15 cellular contexts compared by ENCODE assay signal in the genomic region with DNA sequence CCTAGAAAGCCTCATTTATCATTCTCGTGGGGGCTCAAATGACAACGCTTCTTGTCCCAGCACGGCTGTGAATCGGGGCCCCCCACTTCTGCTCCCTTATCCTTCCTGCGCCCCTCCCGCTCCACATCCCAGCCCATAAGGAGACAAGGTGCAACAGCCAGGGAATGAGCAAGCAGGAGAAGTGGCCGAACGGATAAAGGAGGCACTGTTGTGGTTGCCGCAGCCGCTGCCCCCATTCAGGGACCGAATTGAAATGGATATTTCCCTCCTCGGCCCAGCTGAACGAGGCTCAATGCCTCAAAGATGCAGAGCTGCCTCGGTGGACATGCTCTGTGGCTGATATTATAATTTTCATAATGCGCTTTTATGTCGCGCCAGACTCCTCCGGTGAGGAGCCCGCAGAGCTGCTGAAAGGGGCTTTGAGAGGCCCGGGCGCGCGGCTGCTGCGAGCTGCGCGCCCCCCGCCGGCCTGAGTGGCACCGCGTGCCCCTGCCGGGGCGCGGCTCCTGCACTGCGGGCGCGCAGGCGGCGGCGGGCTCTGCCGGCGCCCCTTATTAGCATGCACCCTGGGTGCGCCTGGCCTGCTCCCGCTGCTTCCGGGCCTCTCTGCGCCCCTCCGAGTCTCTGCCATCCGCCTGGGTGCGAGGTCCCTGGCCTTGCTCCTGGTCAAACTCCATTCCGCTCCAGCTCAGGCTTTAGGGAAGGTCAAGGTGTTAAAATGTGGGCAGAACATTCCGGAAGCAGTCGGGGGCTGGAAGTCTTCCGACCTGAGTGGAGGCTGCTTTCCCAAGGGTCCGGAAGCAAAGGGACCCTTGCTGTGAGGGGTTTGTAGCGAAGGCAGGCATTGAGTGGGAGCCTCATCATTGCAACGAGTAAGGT.
A peak's percentile ranks its signal among the peaks of the same experiment; 100 is the strongest.
DNase-seq lines count a peak whose midpoint lies in the region; ATAC-seq, FAIRE-seq and TF ChIP-seq lines count a peak whose summit lies in the region.
"Had no signal": no experiment of that assay in that cellular context is flagged by ENCODE, and none has a peak within 500 bp of the region (broad histone marks: within the 10 kb centered on the region; RNA-seq: fewer than 3 reads in every experiment).

No MANE protein-coding gene starts in this region.

- WGBS in right cardiac atrium = 7% methylated on average over 55 of the region's 55 CpGs

- TF ChIP-seq CTCF in astrocyte (IDR thresholded peaks at IDR 0.05; ENCODE audit: insufficient read depth, low read depth, low read length) = no peak

- no peaks in the 10 kb centered on the region for H4K20me1 ChIP-seq in astrocyte (ENCODE audit: insufficient read depth, low read length)
- H4K20me1 ChIP-seq: BLaER1 treated with 17β-estradiol and CSF1 and Interleukin-3, amounts not matched to agents 10 nM and 100 nM had no signal

- no peak for FAIRE-seq in astrocyte (lab: Jason Lieb, UNC)

- H3K36me3 ChIP-seq in astrocyte (ENCODE audit: insufficient read depth, low read length) = no peaks in the 10 kb centered on the region
- H3K36me3 ChIP-seq: BLaER1 treated with 17β-estradiol and CSF1 and Interleukin-3, amounts not matched to agents 10 nM and 100 nM had no signal

- H3K27me3 ChIP-seq in right cardiac atrium (ENCODE audit: control insufficient read depth, insufficient read depth) = peaks cover 5% of the 10 kb centered on the region
- H3K27me3 ChIP-seq in astrocyte (ENCODE audit: insufficient read depth, low read length) = peaks cover 76% of the 10 kb centered on the region

- intact Hi-C loops in right cardiac atrium (cut with DNase I) = no loop called here
- intact Hi-C loops in left ventricle myocardium superior (cut with micrococcal nuclease) = no loop called here

- H2AFZ ChIP-seq in astrocyte (ENCODE audit: low read depth, low read length) = peak overlapping the region; percentile 10

- DNase-seq in right cardiac atrium (no peak), left ventricle myocardium superior (no peak), astrocyte (ENCODE audit: low read depth) (no peak), islet precursor cell (peak; percentile 54), NCI-H510A treated with DMSO at 0.1 percent for 48 hours (lab: John Stamatoyannopoulos, UW) (no peak), NCI-H345 treated with DMSO at 0.1 percent for 48 hours (lab: John Stamatoyannopoulos, UW; ENCODE audit: unreplicated experiment) (no peak), SW480 (ENCODE audit: low spot score) (no peak)
- DNase-seq in stimulated activated naive B cell treated with anti-CD40 and anti-IgM and Interleukin-4, amounts not matched to agents 10 μg/mL and 1 μg/mL and 100 μg/mL, for 72 hours = no peak
- DNase-seq: activated CD4-positive, alpha-beta T cell treated with anti-CD3 and anti-CD28 coated beads for 36 hours; GDM1; HFFc6; hippocampal formation had no signal

- no peak overlapping the region for H3K9ac ChIP-seq in astrocyte (ENCODE audit: low read length)
- H3K9ac ChIP-seq: BLaER1 treated with 17β-estradiol and CSF1 and Interleukin-3, amounts not matched to agents 10 nM and 100 nM had no signal

- H3K4me1 ChIP-seq in right cardiac atrium (ENCODE audit: control insufficient read depth, insufficient read depth, low read length) = no peaks in the 10 kb centered on the region
- peaks cover 2% of the 10 kb centered on the region for H3K4me1 ChIP-seq in astrocyte (ENCODE audit: insufficient read depth, low read length)

- H3K4me3 ChIP-seq in right cardiac atrium (ENCODE audit: low read length) = peak overlapping the region; percentile 2
- no peak overlapping the region for H3K4me3 ChIP-seq in astrocyte (ENCODE audit: insufficient read depth, low read depth, low read length)
- H3K4me3 ChIP-seq: BLaER1 treated with 17β-estradiol and CSF1 and Interleukin-3, amounts not matched to agents 10 nM and 100 nM had no signal

- H3K27ac ChIP-seq in right cardiac atrium (ENCODE audit: low read length) (no peak overlapping the region), astrocyte (ENCODE audit: low read depth, low read length) (no peak overlapping the region)
- H3K27ac ChIP-seq: BLaER1 treated with 17β-estradiol and CSF1 and Interleukin-3, amounts not matched to agents 10 nM and 100 nM; epithelial cell of prostate had no signal

- peaks cover 2% of the 10 kb centered on the region for H3K9me3 Mint-ChIP-seq in astrocyte (ENCODE audit: unreplicated experiment)
- H3K9me3 Mint-ChIP-seq in stimulated activated naive B cell treated with anti-CD40 and anti-IgM and Interleukin-4, amounts not matched to agents 10 μg/mL and 1 μg/mL and 100 μg/mL, for 72 hours = peaks cover 0 to 5% of the 10 kb centered on the region in 2 donors
- H3K9me3 Mint-ChIP-seq: HFFc6 had no signal

- ATAC-seq in right cardiac atrium (peak in 1 of 2 donors; percentile 19), left ventricle myocardium superior (no peak)
- no peak for ATAC-seq in stimulated activated naive B cell treated with anti-CD40 and anti-IgM and Interleukin-4, amounts not matched to agents 10 μg/mL and 1 μg/mL and 100 μg/mL, for 72 hours (replicated peaks)
- ATAC-seq: activated CD4-positive, alpha-beta T cell treated with anti-CD3 and anti-CD28 coated beads for 36 hours had no signal

- H3K9me3 ChIP-seq in right cardiac atrium (ENCODE audit: control insufficient read depth, low read length) = no peaks in the 10 kb centered on the region
- peaks cover 2% of the 10 kb centered on the region for H3K9me3 ChIP-seq in astrocyte (ENCODE audit: insufficient read depth, low read depth, low read length)

- H3K4me2 ChIP-seq in astrocyte (ENCODE audit: low read length) = peak overlapping the region; percentile 48
- H3K4me2 ChIP-seq: BLaER1 treated with 17β-estradiol and CSF1 and Interleukin-3, amounts not matched to agents 10 nM and 100 nM had no signal

- peaks cover 91% of the 10 kb centered on the region for H3K27me3 Mint-ChIP-seq in astrocyte (ENCODE audit: low read depth, unreplicated experiment)
- H3K27me3 Mint-ChIP-seq in stimulated activated naive B cell treated with anti-CD40 and anti-IgM and Interleukin-4, amounts not matched to agents 10 μg/mL and 1 μg/mL and 100 μg/mL, for 72 hours = peaks cover 62 to 70% of the 10 kb centered on the region in 2 donors

- H3K27ac Mint-ChIP-seq in astrocyte (ENCODE audit: unreplicated experiment) = no peak overlapping the region
- H3K27ac Mint-ChIP-seq in stimulated activated naive B cell treated with anti-CD40 and anti-IgM and Interleukin-4, amounts not matched to agents 10 μg/mL and 1 μg/mL and 100 μg/mL, for 72 hours = peak overlapping the region; percentile 79
- H3K27ac Mint-ChIP-seq: activated CD4-positive, alpha-beta T cell treated with anti-CD3 and anti-CD28 coated beads for 36 hours; HFFc6; IgD-negative memory B cell had no signal

- peak overlapping the region; percentile 73 for H3K4me3 Mint-ChIP-seq in astrocyte (ENCODE audit: unreplicated experiment)
- peak overlapping the region in 1 of 2 donors; percentile 48 for H3K4me3 Mint-ChIP-seq in stimulated activated naive B cell treated with anti-CD40 and anti-IgM and Interleukin-4, amounts not matched to agents 10 μg/mL and 1 μg/mL and 100 μg/mL, for 72 hours
- H3K4me3 Mint-ChIP-seq: activated CD4-positive, alpha-beta T cell treated with anti-CD3 and anti-CD28 coated beads for 36 hours; HFFc6 had no signal

- no peaks in the 10 kb centered on the region for H3K79me2 ChIP-seq in astrocyte (ENCODE audit: insufficient read depth, low read length)

- H3K4me1 Mint-ChIP-seq in astrocyte (ENCODE audit: low read depth, unreplicated experiment) = peaks cover 5% of the 10 kb centered on the region
- H3K4me1 Mint-ChIP-seq in stimulated activated naive B cell treated with anti-CD40 and anti-IgM and Interleukin-4, amounts not matched to agents 10 μg/mL and 1 μg/mL and 100 μg/mL, for 72 hours = peaks cover 8 to 11% of the 10 kb centered on the region in 2 donors

- no peaks in the 10 kb centered on the region for H3K36me3 Mint-ChIP-seq in astrocyte (ENCODE audit: low read depth, unreplicated experiment)
- H3K36me3 Mint-ChIP-seq in stimulated activated naive B cell treated with anti-CD40 and anti-IgM and Interleukin-4, amounts not matched to agents 10 μg/mL and 1 μg/mL and 100 μg/mL, for 72 hours = peaks cover 0 to 2% of the 10 kb centered on the region in 2 donors
- H3K36me3 Mint-ChIP-seq: IgD-negative memory B cell had no signal
